33 cellular contexts compared by ENCODE assay signal in the genomic region with DNA sequence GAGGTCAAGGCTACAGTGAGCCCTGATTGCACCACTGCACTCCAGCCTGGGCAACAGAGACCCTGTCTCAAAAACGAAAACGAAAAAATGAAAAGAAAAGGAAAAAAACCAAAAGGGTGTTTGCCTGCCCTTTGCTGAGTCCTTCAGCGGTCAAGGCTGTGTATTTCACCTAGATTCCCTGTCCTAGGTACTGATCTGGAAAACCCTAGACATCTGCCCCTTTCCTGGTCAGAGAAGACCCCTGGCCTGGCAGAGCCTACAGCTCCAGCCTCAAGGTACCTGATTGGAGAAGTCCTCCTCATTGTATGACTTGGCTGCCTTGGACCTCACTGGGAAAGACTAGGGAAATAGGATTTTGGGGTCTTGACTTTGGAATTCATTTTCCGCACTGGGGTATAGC.
"Had no signal": no experiment of that assay in that cellular context is flagged by ENCODE, and none has a peak within 500 bp of the region (broad histone marks: within the 10 kb centered on the region; RNA-seq: fewer than 3 reads in every experiment).

No MANE protein-coding gene starts in this region.

- H3K36me3 ChIP-seq: cardiac muscle cell, colonic mucosa, MG63, WERI-Rb-1 had no signal

- H3K9me3 ChIP-seq: colonic mucosa, MG63 had no signal

- H3K4me3 ChIP-seq: cardiac muscle cell, colonic mucosa, MG63 had no signal

- ATAC-seq: activated CD8-positive, alpha-beta T cell treated with anti-CD3 and anti-CD28 coated beads for 36 hours; activated T-helper 17 cell treated with anti-CD3 and anti-CD28 coated beads, Interleukin-2, amount 50 U/mL, for 72 hours; PC-3; Right ventricle myocardium inferior had no signal

- DNase-seq: activated CD4-positive, alpha-beta T cell treated with anti-CD3 and anti-CD28 coated beads for 1 hour; activated CD4-positive, alpha-beta T cell treated with anti-CD3 and anti-CD28 coated beads for 48 hours; activated CD4-positive, CD25-positive, alpha-beta regulatory T cell; activated CD8-positive, alpha-beta T cell treated with anti-CD3 and anti-CD28 coated beads for 36 hours; activated effector memory CD4-positive, alpha-beta T cell treated with anti-CD3 and anti-CD28 coated beads, Interleukin-2, amount 50 U/mL, for 16 hours; activated naive CD4-positive, alpha-beta T cell; activated naive CD4-positive, alpha-beta T cell treated with anti-CD3 and anti-CD28 coated beads, Interleukin-2, amount 50 U/mL, for 16 hours; activated naive CD8-positive, alpha-beta T cell treated with anti-CD3 and anti-CD28 coated beads for 36 hours; activated T-cell treated with anti-CD3 and anti-CD28 coated beads, Interleukin-2, amount 50 U/mL, for 1 hour; activated T-cell treated with anti-CD3 and anti-CD28 coated beads, Interleukin-2, amount 50 U/mL, for 72 hours; amniotic stem cell; aorta; colonic mucosa; MG63; NCI-H1092 treated with DMSO at 0.1 percent for 48 hours; NCI-H1417; NCI-H146; NCI-H187; NCI-H2029 treated with DMSO at 0.1 percent for 48 hours; NCI-H2107; NCI-H2171; NCI-H510A; NCI-H526; NCI-H748 treated with DMSO at 0.1 percent for 48 hours; NK-92 treated with Interleukin-12 subunit alpha and Interleukin-12 subunit beta, amount 100 ng/mL, for 24 hours; PC-3; SIG-M5; T1000; WERI-Rb-1 had no signal

- H3K27ac ChIP-seq: cardiac muscle cell, colonic mucosa, RWPE1, WERI-Rb-1 had no signal

- H3K4me1 ChIP-seq: colonic mucosa had no signal

- H3K27me3 ChIP-seq: cardiac muscle cell, colonic mucosa, MG63 had no signal
